In genomic region chr2:46003912-46004473, GRCh38 we compare ENCODE assay signal across 25 cellular contexts.
DNase-seq lines count a peak whose midpoint lies in the region; ATAC-seq, FAIRE-seq and TF ChIP-seq lines count a peak whose summit lies in the region.
"Had no signal": no experiment of that assay in that cellular context is flagged by ENCODE, and none has a peak within 500 bp of the region (broad histone marks: within the 10 kb centered on the region; RNA-seq: fewer than 3 reads in every experiment).

No MANE protein-coding gene starts in this region.

- 40% methylated on average over 9 of the region's 9 CpGs for WGBS in right lobe of liver (ENCODE audit: insufficient coverage, low coverage, low lambda C conversion rate, missing lambda C conversion rate)
- 87% methylated on average over 9 of the region's 9 CpGs for WGBS in mammary epithelial cell (ENCODE audit: low coverage, missing lambda C conversion rate)

- H3K4me1 ChIP-seq in right lobe of liver: peaks cover 0 to 45% (median 11%) of the 10 kb centered on the region in 4 donors
- peaks cover 18% of the 10 kb centered on the region for H3K4me1 ChIP-seq in mammary epithelial cell (ENCODE audit: insufficient read depth, low read length)
- H3K4me1 ChIP-seq: HAP-1 had no signal

- no peaks in the 10 kb centered on the region for H3K79me2 ChIP-seq in mammary epithelial cell (ENCODE audit: insufficient read depth, low read length)

- no TSS peak for BruUV-seq in mammary epithelial cell (replicated peaks; lab: Mats Ljungman, UMichigan)

- intact Hi-C loops in right lobe of liver (cut with DNase I) (no loop called here), mammary epithelial cell (cut with micrococcal nuclease) (no loop called here)

- no peaks in the 10 kb centered on the region for H3K36me3 ChIP-seq in right lobe of liver
- no peaks in the 10 kb centered on the region for H3K36me3 ChIP-seq in mammary epithelial cell (ENCODE audit: insufficient read depth, low read length)
- H3K36me3 ChIP-seq: HAP-1, SJSA1 had no signal

- no peak overlapping the region for H3K9ac ChIP-seq in mammary epithelial cell (ENCODE audit: insufficient read depth, low read length)
- H3K9ac ChIP-seq: BLaER1 had no signal

- no peak overlapping the region for H3K4me2 ChIP-seq in mammary epithelial cell (ENCODE audit: insufficient read depth, low read depth, low read length)
- H3K4me2 ChIP-seq: BLaER1, GM23338 had no signal

- H4K20me1 ChIP-seq in mammary epithelial cell (ENCODE audit: insufficient read depth, low read length): no peaks in the 10 kb centered on the region

- peak; percentile 44 for TF ChIP-seq POLR2A in right lobe of liver (IDR thresholded peaks at IDR 0.05)

- TF ChIP-seq CTCF in fibroblast of the aortic adventitia (IDR thresholded peaks at IDR 0.05; ENCODE audit: insufficient read depth, low read length) (no peak), right lobe of liver (IDR thresholded peaks at IDR 0.05) (no peak), mammary epithelial cell (conservative IDR thresholded peaks at IDR 0.05 in 1 of 2, IDR thresholded peaks at IDR 0.05 in 1 of 2; ENCODE audit: extremely low read depth in 1 of 2, insufficient read depth in 1 of 2, low read depth in 1 of 2, low read length in 2 of 2) (no peak)

- dilution Hi-C loops in mammary epithelial cell (cut with HindIII; ENCODE audit: low sequenced_read_pairs): loop anchor here (10.0 kb wide), 1 partner anchor 381 kb away; no protein-coding TSS in a partner anchor

- H3K4me3 ChIP-seq in fibroblast of the aortic adventitia (ENCODE audit: low read depth, low read length) (no peak overlapping the region), right lobe of liver (no peak overlapping the region), mammary epithelial cell (replicated peaks in 1 of 3; ENCODE audit: insufficient read depth in 1 of 3, low read depth in 2 of 3, low read length in 3 of 3) (no peak overlapping the region)
- H3K4me3 ChIP-seq: BLaER1, GM23338, HAP-1, SJSA1 had no signal

- peak; percentile 23 for FAIRE-seq in urothelium cell line (lab: Jason Lieb, UNC)
- FAIRE-seq: A204.1, G401.6, GM12892 had no signal

- peak; percentile 21 to 56 (median 52) for ATAC-seq in right lobe of liver
- ATAC-seq: GM23338, Right ventricle myocardium inferior had no signal

- CTCF ChIA-PET in mammary epithelial cell (lab: Charles Lee; ENCODE audit: low non-redundant PET): no interaction called here

- H3K27ac ChIP-seq in right lobe of liver: no peak overlapping the region
- no peak overlapping the region for H3K27ac ChIP-seq in mammary epithelial cell (ENCODE audit: insufficient read depth, low read depth, low read length)
- H3K27ac ChIP-seq: BLaER1, HL-60, SJSA1 had no signal

- H3K27me3 ChIP-seq in right lobe of liver: no peaks in the 10 kb centered on the region
- H3K27me3 ChIP-seq in mammary epithelial cell (ENCODE audit: insufficient read depth, low read length): no peaks in the 10 kb centered on the region
- H3K27me3 ChIP-seq: BLaER1, SJSA1 had no signal

- DNase-seq in EH (ENCODE audit: low read depth): peak; percentile 32
- DNase-seq in fibroblast of the aortic adventitia (ENCODE audit: low read depth): peak; percentile 18
- no peak for DNase-seq in right lobe of liver
- DNase-seq in urothelium cell line (ENCODE audit: low spot score): peak; percentile 35
- no peak for DNase-seq in T-helper 9 cell
- DNase-seq in NCI-H2029 (lab: John Stamatoyannopoulos, UW): no peak
- DNase-seq in mammary epithelial cell: no peak
- DNase-seq: CD4-positive, alpha-beta T cell; COR-L47; DND-41; KG1; NCI-H1092 treated with DMSO at 0.1 percent for 48 hours; NCI-H146; NCI-H2029 treated with DMSO at 0.1 percent for 48 hours; NCI-H345; NCI-H524 treated with DMSO at 0.1 percent for 48 hours had no signal

- no peak overlapping the region for H2AFZ ChIP-seq in mammary epithelial cell (ENCODE audit: low read depth, low read length)
- H2AFZ ChIP-seq: GM23338 had no signal

- in situ Hi-C loops in mammary epithelial cell (cut with MboI; ENCODE audit: low sequenced_read_pairs in 2 of 2): loop anchor here in 1 of 2 donors (10.0 kb wide), 1 partner anchor 351 kb away; no protein-coding TSS in a partner anchor

- H3K9me3 ChIP-seq in right lobe of liver (no peaks in the 10 kb centered on the region), mammary epithelial cell (replicated peaks; ENCODE audit: insufficient read depth, low read length) (no peaks in the 10 kb centered on the region)
- H3K9me3 ChIP-seq: BLaER1, HAP-1, SJSA1 had no signal

Comparison
In these comparisons a context has a peak if more than half of its experiments do, and no peak if none do; other contexts are left out.
1. DNase-seq: peak in EH (single experiment), fibroblast of the aortic adventitia (single experiment) and urothelium cell line (single experiment); none in right lobe of liver (0 of 3), T-helper 9 cell (single experiment), NCI-H2029 (single experiment) and mammary epithelial cell (single experiment).